In the genomic region with DNA sequence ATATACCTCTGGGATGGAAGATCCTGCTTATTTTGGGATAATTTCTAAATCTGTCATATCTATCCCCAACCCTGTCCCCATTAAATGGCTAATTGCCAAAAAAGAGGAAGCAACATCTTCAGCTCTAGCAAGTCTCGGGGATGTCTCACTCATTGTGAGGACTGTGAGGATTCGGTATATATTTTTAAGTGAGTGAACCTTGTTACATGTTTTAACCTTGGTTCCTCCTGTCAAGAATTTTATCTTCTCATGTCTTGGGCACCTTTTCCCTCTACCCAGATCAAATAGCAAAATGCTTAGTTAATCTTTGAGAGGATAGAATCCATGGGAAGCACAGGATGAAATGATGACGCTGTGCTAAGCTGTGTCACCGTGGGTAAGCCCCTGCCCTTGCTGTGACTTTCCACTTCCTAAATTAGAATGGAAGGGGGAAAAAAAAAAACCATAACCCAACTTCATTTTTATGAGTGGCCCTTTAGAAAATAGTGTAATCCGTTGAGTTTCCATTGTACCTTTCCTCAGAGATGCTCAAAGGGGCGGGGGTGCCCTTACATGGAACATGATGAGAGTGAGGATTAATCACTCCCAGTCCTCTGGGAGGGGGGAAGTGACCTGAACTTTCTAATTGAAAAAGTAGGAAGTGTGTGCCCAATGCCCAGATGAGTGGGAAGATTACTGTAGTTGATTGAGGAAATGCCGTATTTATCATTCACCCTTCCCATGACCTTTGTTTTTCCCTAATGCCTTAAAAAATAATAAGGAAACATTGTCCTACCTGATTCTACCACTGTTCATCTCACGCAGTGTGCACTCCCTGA, we compare ENCODE assay signal across 12 cellular contexts. TPM values are rescaled to one million over a fixed set of nuclear protein-coding genes. Genes with fewer than 3 reads are reported as not detected.
DNase-seq lines count a peak whose midpoint lies in the region; ATAC-seq and TF ChIP-seq lines count a peak whose summit lies in the region.
"Had no signal": no experiment of that assay in that cellular context is flagged by ENCODE, and none has a peak within 500 bp of the region (broad histone marks: within the 10 kb centered on the region; RNA-seq: fewer than 3 reads in every experiment).

No MANE protein-coding gene starts in this region.

- peak overlapping the region; percentile 24 for H3K4me3 Mint-ChIP-seq in natural killer cell treated with Interleukin-12 subunit alpha and Interleukin-12 subunit beta and Interleukin-15 and Interleukin-18, amount 100 ng/mL, for 72 hours
- H3K4me3 Mint-ChIP-seq in natural killer cell (no peak overlapping the region), T-cell (peak overlapping the region in 2 of 3 donors; percentile 4 to 96)
- H3K4me3 Mint-ChIP-seq: CD8-positive, alpha-beta T cell had no signal

- ATAC-seq in natural killer cell treated with Interleukin-12 subunit alpha and Interleukin-12 subunit beta and Interleukin-15 and Interleukin-18, amount 100 ng/mL, for 72 hours, result no peak
- ATAC-seq in natural killer cell, result no peak
- no peak for ATAC-seq in T-cell (replicated peaks in 1 of 4)
- ATAC-seq in HG02571 (IDR thresholded peaks at IDR 0.05; ENCODE audit: unreplicated experiment), result no peak
- ATAC-seq in GM19455 (IDR thresholded peaks at IDR 0.05; ENCODE audit: unreplicated experiment), result no peak
- ATAC-seq: CD8-positive, alpha-beta T cell had no signal

- H3K36me3 Mint-ChIP-seq in natural killer cell treated with Interleukin-12 subunit alpha and Interleukin-12 subunit beta and Interleukin-15 and Interleukin-18, amount 100 ng/mL, for 72 hours, result no peaks in the 10 kb centered on the region
- H3K36me3 Mint-ChIP-seq in natural killer cell, result no peaks in the 10 kb centered on the region
- H3K36me3 Mint-ChIP-seq in T-cell, result peaks cover 36% of the 10 kb centered on the region

- peak overlapping the region in 1 of 2 donors; percentile 54 for H3K27ac Mint-ChIP-seq in natural killer cell treated with Interleukin-12 subunit alpha and Interleukin-12 subunit beta and Interleukin-15 and Interleukin-18, amount 100 ng/mL, for 72 hours
- H3K27ac Mint-ChIP-seq in natural killer cell, result peak overlapping the region in 1 of 2 donors; percentile 51
- peak overlapping the region; percentile 31 to 66 for H3K27ac Mint-ChIP-seq in T-cell

- POLR2A ChIA-PET in T-cell (lab: Charles Lee), result interaction anchor here in 1 of 2 donors (1.7 kb wide), 1 partner anchor 10 kb away, joined by 3 read pairs; no protein-coding TSS in a partner anchor

- DNase-seq in natural killer cell treated with Interleukin-12 subunit alpha and Interleukin-12 subunit beta and Interleukin-15 and Interleukin-18, amount 100 ng/mL, for 72 hours (ENCODE audit: low spot score), result no peak
- DNase-seq in natural killer cell (no peak), T-cell (no peak), kidney tubule cell (ENCODE audit: low spot score) (peak; percentile 57), vagina (ENCODE audit: extremely low spot score in 2 of 2) (no peak), DMS79 (lab: John Stamatoyannopoulos, UW) (no peak)
- DNase-seq: CD8-positive, alpha-beta T cell; head of caudate nucleus; NCI-H1417 had no signal

- H3K4me1 ChIP-seq in vagina, result peaks cover 79% of the 10 kb centered on the region

- H3K4me1 Mint-ChIP-seq in natural killer cell treated with Interleukin-12 subunit alpha and Interleukin-12 subunit beta and Interleukin-15 and Interleukin-18, amount 100 ng/mL, for 72 hours (ENCODE audit: low read depth in 2 of 2), result peaks cover 61 to 62% of the 10 kb centered on the region in 2 donors
- H3K4me1 Mint-ChIP-seq in natural killer cell (peaks cover 71 to 73% of the 10 kb centered on the region in 2 donors), T-cell (peaks cover 89 to 91% (median 91%) of the 10 kb centered on the region in 3 donors)

- intact Hi-C loops in natural killer cell (cut with micrococcal nuclease) (no loop called here), vagina (cut with DNase I) (no loop called here)

- H3K36me3 ChIP-seq in vagina, result peaks cover 0 to 15% of the 10 kb centered on the region in 2 donors

- no peak for TF ChIP-seq CTCF in natural killer cell (IDR thresholded peaks at IDR 0.05)
- no peak for TF ChIP-seq CTCF in vagina (IDR thresholded peaks at IDR 0.05)

- no peak overlapping the region for H3K4me3 ChIP-seq in vagina
- H3K4me3 ChIP-seq: skin epidermis had no signal

- H3K9me3 ChIP-seq in vagina, result no peaks in the 10 kb centered on the region

- CTCF ChIA-PET in T-cell (lab: Charles Lee), result interaction anchor here in 1 of 2 donors (1.2 kb wide), 1 partner anchor 10 kb away, joined by 3 read pairs; no protein-coding TSS in a partner anchor

- no peaks in the 10 kb centered on the region for H3K9me3 Mint-ChIP-seq in natural killer cell treated with Interleukin-12 subunit alpha and Interleukin-12 subunit beta and Interleukin-15 and Interleukin-18, amount 100 ng/mL, for 72 hours
- H3K9me3 Mint-ChIP-seq in natural killer cell (no peaks in the 10 kb centered on the region), T-cell (no peaks in the 10 kb centered on the region)
- H3K9me3 Mint-ChIP-seq: CD8-positive, alpha-beta T cell had no signal

- H3K27me3 Mint-ChIP-seq in natural killer cell treated with Interleukin-12 subunit alpha and Interleukin-12 subunit beta and Interleukin-15 and Interleukin-18, amount 100 ng/mL, for 72 hours, result no peaks in the 10 kb centered on the region
- H3K27me3 Mint-ChIP-seq in natural killer cell (ENCODE audit: low read depth in 2 of 2) (no peaks in the 10 kb centered on the region), T-cell (no peaks in the 10 kb centered on the region)

- peak overlapping the region; percentile 97 for H3K27ac ChIP-seq in vagina

- no peak for TF ChIP-seq POLR2A in vagina (IDR thresholded peaks at IDR 0.05)

- H3K27me3 ChIP-seq in vagina, result no peaks in the 10 kb centered on the region

RNA-seq across cellular contexts. Expression of gene ATP1A1, which starts 7.7 kb away (rescaled TPM):
- total RNA-seq in natural killer cell treated with Interleukin-12 subunit alpha and Interleukin-12 subunit beta and Interleukin-15 and Interleukin-18, amount 100 ng/mL, for 72 hours, result 100 to 1,000 TPM; 208 to 285 TPM
- total RNA-seq in natural killer cell, result 100 to 1,000 TPM; 134 to 144 (median 140) TPM
- 100 to 1,000 TPM; 230 to 292 (median 266) TPM for total RNA-seq in T-cell
- 358 TPM for total RNA-seq in vagina
